In genomic region chr1:240467895-240468294, GRCh38 we compare ENCODE assay signal across 22 cellular contexts.
DNase-seq lines count a peak whose midpoint lies in the region; ATAC-seq, FAIRE-seq and TF ChIP-seq lines count a peak whose summit lies in the region.
"Had no signal": no experiment of that assay in that cellular context is flagged by ENCODE, and none has a peak within 500 bp of the region (broad histone marks: within the 10 kb centered on the region; RNA-seq: fewer than 3 reads in every experiment).

No MANE protein-coding gene starts in this region.

- ATAC-seq in SK-N-SH treated with all-trans-retinoic acid at 6 μM for 48 hours (no peak), GM12878 (peak; percentile 64)
- ATAC-seq: A549 had no signal

- intact Hi-C loops in GM12878 (cut with micrococcal nuclease; ENCODE audit: unreplicated experiment) = no loop called here
- intact Hi-C loops in activated CD4-positive, alpha-beta memory T cell treated with anti-CD3 and anti-CD28 coated beads for 36 hours (cut with micrococcal nuclease) = loop anchor here (10.0 kb wide), 1 partner anchor 273 kb away; no protein-coding TSS in a partner anchor

- peaks cover 11% of the 10 kb centered on the region; the same call in 1 of the 2 replicates for H3K79me2 ChIP-seq in SK-N-SH (ENCODE audit: insufficient read depth)
- H3K79me2 ChIP-seq in GM12878 (ENCODE audit: control insufficient read depth, insufficient read depth, low read length) = no peaks in the 10 kb centered on the region

- H3K27me3 Mint-ChIP-seq in activated CD4-positive, alpha-beta memory T cell treated with anti-CD3 and anti-CD28 coated beads for 36 hours = no peaks in the 10 kb centered on the region

- H3K36me3 Mint-ChIP-seq in activated CD4-positive, alpha-beta memory T cell treated with anti-CD3 and anti-CD28 coated beads for 36 hours = no peaks in the 10 kb centered on the region
- H3K36me3 Mint-ChIP-seq: CD4-positive, alpha-beta memory T cell had no signal

- DNase-seq in SK-N-SH (no peak), GM12878 (ENCODE audit: low read depth, low spot score) (no peak), urothelium cell line (ENCODE audit: low spot score) (no peak)
- DNase-seq in stimulated activated CD4-positive, alpha-beta T cell treated with anti-CD3 and anti-CD28 coated beads, Interleukin-12 subunit alpha, Interleukin-12 subunit beta, amount 100 ng/mL, for 4 hours = no peak
- no peak for DNase-seq in activated CD4-positive, alpha-beta memory T cell treated with anti-CD3 and anti-CD28 coated beads for 36 hours
- DNase-seq: 8988T; ACHN; AML-193; BE2C; C1 segment of cervical spinal cord; Calu3; CD4-positive, alpha-beta memory T cell; COR-L47; DMS53; DMS79 treated with DMSO at 0.1 percent for 48 hours; GF-D8; GOT3 had no signal

- H3K27ac ChIP-seq in SK-N-SH (ENCODE audit: low read depth in 2 of 2, low read length in 1 of 2) = no peak overlapping the region
- no peak overlapping the region for H3K27ac ChIP-seq in GM12878 (ENCODE audit: control insufficient read depth, insufficient read depth)
- H3K27ac ChIP-seq: A549 had no signal

- no peaks in the 10 kb centered on the region for H3K9me3 Mint-ChIP-seq in activated CD4-positive, alpha-beta memory T cell treated with anti-CD3 and anti-CD28 coated beads for 36 hours
- H3K9me3 Mint-ChIP-seq: CD4-positive, alpha-beta memory T cell had no signal

- SMC1A ChIA-PET in GM12878 (lab: Charles Lee; ENCODE audit: uncharacterized antibody, unreplicated experiment) = no interaction called here

- FAIRE-seq in GM12878 (lab: Jason Lieb, UNC) = no peak
- peak; percentile 9 for FAIRE-seq in urothelium cell line (lab: Jason Lieb, UNC)
- FAIRE-seq: A549, GM12892, H54 had no signal

- TF ChIP-seq RAD21 in SK-N-SH (IDR thresholded peaks at IDR 0.05; ENCODE audit: low read length) = no peak
- TF ChIP-seq RAD21 in GM12878 (IDR thresholded peaks at IDR 0.05; ENCODE audit: insufficient read depth, low read depth, low read length) = no peak

- CTCF ChIA-PET in SK-N-SH (lab: Yijun Ruan, JAX) = no interaction called here
- CTCF ChIA-PET in GM12878 (lab: Yijun Ruan, JAX) = no interaction called here
- CTCF ChIA-PET in activated CD4-positive, alpha-beta memory T cell treated with anti-CD3 and anti-CD28 coated beads for 36 hours (lab: Charles Lee) = no interaction called here

- H4K20me1 ChIP-seq in SK-N-SH (ENCODE audit: insufficient read depth) = no peaks in the 10 kb centered on the region
- no peaks in the 10 kb centered on the region for H4K20me1 ChIP-seq in GM12878 (ENCODE audit: control insufficient read depth, insufficient read depth)

- H3K27ac Mint-ChIP-seq in activated CD4-positive, alpha-beta memory T cell treated with anti-CD3 and anti-CD28 coated beads for 36 hours = no peak overlapping the region
- H3K27ac Mint-ChIP-seq: CD4-positive, alpha-beta memory T cell had no signal

- peaks cover 8% of the 10 kb centered on the region for H3K4me1 Mint-ChIP-seq in activated CD4-positive, alpha-beta memory T cell treated with anti-CD3 and anti-CD28 coated beads for 36 hours (ENCODE audit: low read depth)

- no peak overlapping the region for H2AFZ ChIP-seq in SK-N-SH (ENCODE audit: low read depth)
- H2AFZ ChIP-seq in GM12878 (ENCODE audit: control insufficient read depth, low read depth, low read length) = no peak overlapping the region

- H3K36me3 ChIP-seq in SK-N-SH (replicated peaks in 1 of 2; ENCODE audit: control insufficient read depth in 1 of 2, insufficient read depth in 2 of 2, low read length in 1 of 2) (peaks cover 0 to 3% of the 10 kb centered on the region in 2 experiments), GM12878 (ENCODE audit: control insufficient read depth in 2 of 2, insufficient read depth in 2 of 2, low read length in 1 of 2) (no peaks in the 10 kb centered on the region)
- H3K36me3 ChIP-seq: BE2C, HAP-1 had no signal

- no TSS peak for BruUV-seq in GM12878 (replicated peaks; lab: Mats Ljungman, UMichigan)

- in situ Hi-C loops in GM12878 (cut with MboI) = no loop called here

- H3K4me1 ChIP-seq in SK-N-SH (ENCODE audit: control insufficient read depth in 1 of 2, insufficient read depth in 2 of 2, low read depth in 1 of 2, low read length in 1 of 2) (peaks cover 12 to 28% of the 10 kb centered on the region in 2 experiments; a peak in 2 of 4 replicates), GM12878 (ENCODE audit: control insufficient read depth, insufficient read depth, low read length) (no peaks in the 10 kb centered on the region)
- H3K4me1 ChIP-seq: A549, HAP-1 had no signal

- H3K9me3 ChIP-seq in SK-N-SH (no peaks in the 10 kb centered on the region), GM12878 (replicated peaks; ENCODE audit: control insufficient read depth, insufficient read depth, low read length) (no peaks in the 10 kb centered on the region)
- H3K9me3 ChIP-seq: A549, BE2C, HAP-1 had no signal

- H3F3A ChIP-seq in SK-N-SH (replicated peaks; ENCODE audit: insufficient read depth) = peaks cover 8% of the 10 kb centered on the region

- RAD21 ChIA-PET in GM12878 (lab: Charles Lee; ENCODE audit: unreplicated experiment) = no interaction called here

- TF ChIP-seq CTCF in SK-N-SH (IDR thresholded peaks at IDR 0.05) = no peak
- TF ChIP-seq CTCF in GM12878 (IDR thresholded peaks at IDR 0.05 in 2 of 3, conservative IDR thresholded peaks at IDR 0.05 in 1 of 3; ENCODE audit: control insufficient read depth in 2 of 3, extremely low read depth in 1 of 3, insufficient read depth in 1 of 3, low read depth in 3 of 3, low read length in 3 of 3) = no peak

- POLR2A ChIA-PET in SK-N-SH (lab: Yijun Ruan, JAX) = no interaction called here
- POLR2A ChIA-PET in GM12878 (lab: Charles Lee) = no interaction called here
- POLR2A ChIA-PET in activated CD4-positive, alpha-beta memory T cell treated with anti-CD3 and anti-CD28 coated beads for 36 hours (lab: Charles Lee) = no interaction called here

- no peaks in the 10 kb centered on the region for H3K27me3 ChIP-seq in SK-N-SH (ENCODE audit: insufficient read depth)
- H3K27me3 ChIP-seq in GM12878 (replicated peaks in 1 of 2; ENCODE audit: control insufficient read depth in 2 of 2, insufficient read depth in 2 of 2, low read length in 1 of 2) = no peaks in the 10 kb centered on the region
- H3K27me3 ChIP-seq: BE2C had no signal

- H3K4me2 ChIP-seq in SK-N-SH (no peak overlapping the region), GM12878 (ENCODE audit: control insufficient read depth, insufficient read depth) (no peak overlapping the region)
- H3K4me2 ChIP-seq: A549 had no signal

- no peak for TF ChIP-seq POLR2A in GM12878 (IDR thresholded peaks at IDR 0.05; ENCODE audit: low read depth, low read length)

- H3K9me2 ChIP-seq in SK-N-SH = no peaks in the 10 kb centered on the region

- H3K4me3 Mint-ChIP-seq in activated CD4-positive, alpha-beta memory T cell treated with anti-CD3 and anti-CD28 coated beads for 36 hours = no peak overlapping the region
- H3K4me3 Mint-ChIP-seq: CD4-positive, alpha-beta memory T cell had no signal

- H3K9ac ChIP-seq in SK-N-SH (no peak overlapping the region), GM12878 (ENCODE audit: control insufficient read depth, insufficient read depth, low read length) (no peak overlapping the region)

- TF ChIP-seq EP300 in SK-N-SH (IDR thresholded peaks at IDR 0.05; ENCODE audit: borderline replicate concordance in 1 of 2, low read depth in 1 of 2, low read length in 1 of 2) = no peak
- 0 out of 4 replicates have a peak, but pooled peaks of 1 of the 2 experiments have one; percentile 24 for TF ChIP-seq EP300 in GM12878 (IDR thresholded peaks at IDR 0.05; ENCODE audit: borderline replicate concordance in 1 of 2, control insufficient read depth in 1 of 2, low read depth in 2 of 2, low read length in 2 of 2)

- H3K4me3 ChIP-seq in SK-N-SH (ENCODE audit: low read depth in 2 of 2, low read length in 1 of 2) = no peak overlapping the region
- no peak overlapping the region for H3K4me3 ChIP-seq in GM12878
- H3K4me3 ChIP-seq: A549, HAP-1 had no signal

TF ChIP-seq in SK-N-SH, 30 proteins besides CTCF, POLR2A, EP300 and RAD21 (continues in another document):
- TF ChIP-seq MAX (IDR thresholded peaks at IDR 0.05; ENCODE audit: low read depth) (no peak), GATA2 (CRISPR knock-in tag; IDR thresholded peaks at IDR 0.05) (0 out of 2 replicates have a peak, but pooled peaks have one; percentile 10), FOSL2 (IDR thresholded peaks at IDR 0.05; ENCODE audit: borderline replicate concordance, low read depth) (no peak)

TF ChIP-seq in SK-N-SH treated with all-trans-retinoic acid at 6 μM for 48 hours, 23 proteins besides CTCF, POLR2A, EP300 and RAD21 (continues in another document):
- no peak for TF ChIP-seq ARNTL (CRISPR knock-in tag; IDR thresholded peaks at IDR 0.05; ENCODE audit: borderline replicate concordance, low read depth)

TF ChIP-seq in GM12878, 131 proteins besides CTCF, POLR2A, EP300 and RAD21:
- no peak for TF ChIP-seq POU2F2 (IDR thresholded peaks at IDR 0.05; ENCODE audit: borderline replicate concordance, low read depth, low read length)
- no peak for TF ChIP-seq DPF2 (IDR thresholded peaks at IDR 0.05)
- peak; percentile 13 to 34; a peak in 2 of 4 replicates for TF ChIP-seq IKZF2 (IDR thresholded peaks at IDR 0.05)
- no peak for TF ChIP-seq MEF2A (IDR thresholded peaks at IDR 0.05; ENCODE audit: insufficient read depth, low read depth, low read length)
- TF ChIP-seq MTA2 (IDR thresholded peaks at IDR 0.05; ENCODE audit: low read depth) = peak; percentile 94
- peak; percentile 77 for TF ChIP-seq ATF7 (IDR thresholded peaks at IDR 0.05; ENCODE audit: low read depth)
